Comparison of ENCODE assay signal across 17 cellular contexts in genomic region chr9:84331119-84331791, GRCh38. TPM values are rescaled to one million over a fixed set of nuclear protein-coding genes. Genes with fewer than 3 reads are reported as not detected.
DNase-seq lines count a peak whose midpoint lies in the region; ATAC-seq, FAIRE-seq and TF ChIP-seq lines count a peak whose summit lies in the region.
"Had no signal": no experiment of that assay in that cellular context is flagged by ENCODE, and none has a peak within 500 bp of the region (broad histone marks: within the 10 kb centered on the region; RNA-seq: fewer than 3 reads in every experiment).

No MANE protein-coding gene starts in this region.

- no peak for ATAC-seq in GM19397 (IDR thresholded peaks at IDR 0.05; ENCODE audit: unreplicated experiment)
- ATAC-seq: activated CD8-positive, alpha-beta T cell treated with anti-CD3 and anti-CD28 coated beads, Interleukin-2, amount 10 ng/mL, durations not matched to agents 7 days and 5 days; naive thymus-derived CD4-positive, alpha-beta T cell had no signal

- TF ChIP-seq CTCF in LNCaP clone FGC (IDR thresholded peaks at IDR 0.05; ENCODE audit: control insufficient read depth, extremely low read depth, insufficient read depth) = no peak
- TF ChIP-seq CTCF in bronchial epithelial cell (IDR thresholded peaks at IDR 0.05; ENCODE audit: insufficient read depth, low read length, severe bottlenecking) = no peak
- TF ChIP-seq CTCF in smooth muscle cell (IDR thresholded peaks at IDR 0.05; ENCODE audit: borderline replicate concordance, insufficient read depth, poor library complexity, severe bottlenecking) = no peak

- H2AFZ ChIP-seq in smooth muscle cell (ENCODE audit: low read depth) = peak overlapping the region; percentile 5

- peak; percentile 43 for DNase-seq in LNCaP clone FGC (ENCODE audit: low read depth)
- DNase-seq in bronchial epithelial cell (ENCODE audit: low read depth) = peak; percentile 90
- DNase-seq in kidney tubule cell (ENCODE audit: low spot score) = peak; percentile 40
- DNase-seq in smooth muscle cell (lab: John Stamatoyannopoulos, UW; ENCODE audit: unreplicated experiment) = no peak
- no peak for DNase-seq in A172 (ENCODE audit: low spot score)
- DNase-seq in activated gamma-delta T cell (lab: John Stamatoyannopoulos, UW) = no peak
- DNase-seq: activated CD8-positive, alpha-beta T cell treated with anti-CD3 and anti-CD28 coated beads, Interleukin-2, amount 10 ng/mL, durations not matched to agents 7 days and 5 days; activated gamma-delta T cell treated with Interleukin-2 at 50 U/mL for 16 hours; naive thymus-derived CD4-positive, alpha-beta T cell; NCI-H1436; NCI-H526; RPMI8226; substantia nigra; T1000 had no signal

- H3K27ac ChIP-seq in smooth muscle cell (ENCODE audit: low read depth) = peak overlapping the region; percentile 44

- FAIRE-seq in bronchial epithelial cell (lab: Jason Lieb, UNC) = no peak
- FAIRE-seq: HTR-8/SVneo had no signal

- no peaks in the 10 kb centered on the region for H3K4me1 ChIP-seq in smooth muscle cell (ENCODE audit: low read depth)

- no peaks in the 10 kb centered on the region for H3K36me3 ChIP-seq in bronchial epithelial cell (ENCODE audit: control insufficient read depth, insufficient read depth, low read length)
- no peaks in the 10 kb centered on the region for H3K36me3 ChIP-seq in smooth muscle cell (ENCODE audit: low read depth)

- no peak overlapping the region for H3K9ac ChIP-seq in smooth muscle cell (ENCODE audit: low read depth)

- H3K4me2 ChIP-seq in smooth muscle cell = no peak overlapping the region

- no peak overlapping the region for H3K4me3 ChIP-seq in LNCaP clone FGC (ENCODE audit: low read depth, low read length)
- H3K4me3 ChIP-seq in bronchial epithelial cell (ENCODE audit: low read depth, low read length) = no peak overlapping the region
- no peak overlapping the region for H3K4me3 ChIP-seq in smooth muscle cell

- no peaks in the 10 kb centered on the region for H3K27me3 ChIP-seq in bronchial epithelial cell (ENCODE audit: control insufficient read depth, insufficient read depth, low read length)
- no peaks in the 10 kb centered on the region for H3K27me3 ChIP-seq in smooth muscle cell (ENCODE audit: low read depth)

- H4K20me1 ChIP-seq in smooth muscle cell (ENCODE audit: low read depth) = no peaks in the 10 kb centered on the region

- H3F3A ChIP-seq in smooth muscle cell (ENCODE audit: low read depth) = no peaks in the 10 kb centered on the region

- no peaks in the 10 kb centered on the region for H3K79me2 ChIP-seq in smooth muscle cell (ENCODE audit: low read depth)

- WGBS in smooth muscle cell (ENCODE audit: low lambda C conversion rate) = 83% methylated on average over 5 of the region's 5 CpGs

- peaks cover 6% of the 10 kb centered on the region for H3K9me3 ChIP-seq in smooth muscle cell (replicated peaks; ENCODE audit: low read depth)

RNA-seq across cellular contexts. Expression of gene SLC28A3, which starts 9.3 kb away (rescaled TPM):
- total RNA-seq in bronchial epithelial cell (0.53 and 15.0 TPM in 2 replicates), smooth muscle cell (1.0 and 1.8 TPM in 2 replicates)
- 0.11 TPM in 1 of 2 replicates, not detected in the other for polyA plus RNA-seq in smooth muscle cell
- 0.55 and 1.0 TPM in 2 replicates for total RNA-seq in A172 (2014; rRNA removed; shearing (Covaris generic))
- total RNA-seq: activated CD8-positive, alpha-beta T cell treated with anti-CD3 and anti-CD28 coated beads, Interleukin-2, amount 10 ng/mL, durations not matched to agents 7 days and 5 days; skeletal muscle tissue had no signal
- polyA plus RNA-seq: naive thymus-derived CD4-positive, alpha-beta T cell had no signal

Comparison
In these comparisons a context has a peak if more than half of its experiments do, and no peak if none do; other contexts are left out.
1. DNase-seq: peak in LNCaP clone FGC (single experiment), bronchial epithelial cell (single experiment) and kidney tubule cell (single experiment); none in smooth muscle cell (single experiment), A172 (single experiment) and activated gamma-delta T cell (single experiment).